In genomic region chr17:72590882-72591499, GRCh38 we compare ENCODE assay signal across 9 cellular contexts.
DNase-seq lines count a peak whose midpoint lies in the region; ATAC-seq and TF ChIP-seq lines count a peak whose summit lies in the region.
"Had no signal": no experiment of that assay in that cellular context is flagged by ENCODE, and none has a peak within 500 bp of the region (broad histone marks: within the 10 kb centered on the region; RNA-seq: fewer than 3 reads in every experiment).

No MANE protein-coding gene starts in this region.

- H3K4me1 Mint-ChIP-seq in activated CD4-positive, alpha-beta T cell treated with anti-CD3 and anti-CD28 coated beads, Interleukin-2, amount 10 ng/mL, durations not matched to agents 7 days and 5 days = peaks cover 44% of the 10 kb centered on the region
- peaks cover 40% of the 10 kb centered on the region for H3K4me1 Mint-ChIP-seq in WTC11
- peaks cover 14% of the 10 kb centered on the region for H3K4me1 Mint-ChIP-seq in glutamatergic neuron (ENCODE audit: low read depth, unreplicated experiment)
- peaks cover 13 to 19% of the 10 kb centered on the region in 2 donors for H3K4me1 Mint-ChIP-seq in stimulated activated naive B cell treated with anti-CD40 and anti-IgM and Interleukin-4, amounts not matched to agents 10 μg/mL and 1 μg/mL and 100 μg/mL, for 72 hours

- no peak for ATAC-seq in WTC11
- ATAC-seq in stimulated activated naive B cell treated with anti-CD40 and anti-IgM and Interleukin-4, amounts not matched to agents 10 μg/mL and 1 μg/mL and 100 μg/mL, for 72 hours (replicated peaks) = peak in 1 of 2 donors; percentile 10

- DNase-seq in activated CD4-positive, alpha-beta T cell treated with anti-CD3 and anti-CD28 coated beads, Interleukin-2, amount 10 ng/mL, durations not matched to agents 7 days and 5 days = no peak
- DNase-seq in activated CD4-positive, alpha-beta T cell treated with anti-CD3 and anti-CD28 coated beads, Interleukin-2, amount 50 U/mL, for 1 hour = no peak
- DNase-seq in WTC11 (ENCODE audit: low spot score) (no peak), glutamatergic neuron (no peak), AG08396 (ENCODE audit: low spot score) (no peak), HEK293T (ENCODE audit: extremely low spot score) (no peak)
- no peak for DNase-seq in stimulated activated naive B cell treated with anti-CD40 and anti-IgM and Interleukin-4, amounts not matched to agents 10 μg/mL and 1 μg/mL and 100 μg/mL, for 72 hours
- no peak for DNase-seq in activated CD4-positive, CD25-positive, alpha-beta regulatory T cell (lab: John Stamatoyannopoulos, UW)
- DNase-seq: uterus had no signal

- H3K27ac Mint-ChIP-seq in activated CD4-positive, alpha-beta T cell treated with anti-CD3 and anti-CD28 coated beads, Interleukin-2, amount 10 ng/mL, durations not matched to agents 7 days and 5 days = no peak overlapping the region
- H3K27ac Mint-ChIP-seq in WTC11 (no peak overlapping the region), glutamatergic neuron (ENCODE audit: unreplicated experiment) (no peak overlapping the region)
- H3K27ac Mint-ChIP-seq in stimulated activated naive B cell treated with anti-CD40 and anti-IgM and Interleukin-4, amounts not matched to agents 10 μg/mL and 1 μg/mL and 100 μg/mL, for 72 hours = no peak overlapping the region

- H3K9me3 Mint-ChIP-seq in activated CD4-positive, alpha-beta T cell treated with anti-CD3 and anti-CD28 coated beads, Interleukin-2, amount 10 ng/mL, durations not matched to agents 7 days and 5 days = no peaks in the 10 kb centered on the region
- H3K9me3 Mint-ChIP-seq in WTC11 (no peaks in the 10 kb centered on the region), glutamatergic neuron (ENCODE audit: unreplicated experiment) (peaks cover 4% of the 10 kb centered on the region)
- peaks cover 3 to 4% of the 10 kb centered on the region in 2 donors for H3K9me3 Mint-ChIP-seq in stimulated activated naive B cell treated with anti-CD40 and anti-IgM and Interleukin-4, amounts not matched to agents 10 μg/mL and 1 μg/mL and 100 μg/mL, for 72 hours

- no peaks in the 10 kb centered on the region for H3K36me3 Mint-ChIP-seq in activated CD4-positive, alpha-beta T cell treated with anti-CD3 and anti-CD28 coated beads, Interleukin-2, amount 10 ng/mL, durations not matched to agents 7 days and 5 days (ENCODE audit: low read depth)
- H3K36me3 Mint-ChIP-seq in WTC11 = no peaks in the 10 kb centered on the region
- peaks cover 4% of the 10 kb centered on the region for H3K36me3 Mint-ChIP-seq in glutamatergic neuron (ENCODE audit: unreplicated experiment)
- H3K36me3 Mint-ChIP-seq in stimulated activated naive B cell treated with anti-CD40 and anti-IgM and Interleukin-4, amounts not matched to agents 10 μg/mL and 1 μg/mL and 100 μg/mL, for 72 hours = no peaks in the 10 kb centered on the region

- TF ChIP-seq CTCF in WTC11 (IDR thresholded peaks at IDR 0.05) = no peak
- no peak for TF ChIP-seq CTCF in glutamatergic neuron (IDR thresholded peaks at IDR 0.05; ENCODE audit: partially characterized antibody, unreplicated experiment)

- H3K4me3 Mint-ChIP-seq in activated CD4-positive, alpha-beta T cell treated with anti-CD3 and anti-CD28 coated beads, Interleukin-2, amount 10 ng/mL, durations not matched to agents 7 days and 5 days = peak overlapping the region; percentile 79
- peak overlapping the region; percentile 84 for H3K4me3 Mint-ChIP-seq in WTC11
- peak overlapping the region; percentile 97 for H3K4me3 Mint-ChIP-seq in glutamatergic neuron (ENCODE audit: unreplicated experiment)
- peak overlapping the region; percentile 58 to 78 for H3K4me3 Mint-ChIP-seq in stimulated activated naive B cell treated with anti-CD40 and anti-IgM and Interleukin-4, amounts not matched to agents 10 μg/mL and 1 μg/mL and 100 μg/mL, for 72 hours

- POLR2A ChIA-PET in activated CD4-positive, alpha-beta T cell treated with anti-CD3 and anti-CD28 coated beads, Interleukin-2, amount 10 ng/mL, durations not matched to agents 7 days and 5 days (lab: Charles Lee) = no interaction called here
- POLR2A ChIA-PET in WTC11 (lab: Charles Lee) = interaction anchor here (0.6 to 1.0 kb wide), 3 partner anchors 12 to 469 kb away, joined by 3 to 10 read pairs (median 4); no protein-coding TSS in a partner anchor
- POLR2A ChIA-PET in HEK293T (lab: Yijun Ruan, JAX) = interaction anchor here (2.2 kb wide), 1 partner anchor 11 kb away, joined by 15 read pairs; no protein-coding TSS in a partner anchor

- CTCF ChIA-PET in activated CD4-positive, alpha-beta T cell treated with anti-CD3 and anti-CD28 coated beads, Interleukin-2, amount 10 ng/mL, durations not matched to agents 7 days and 5 days (lab: Charles Lee) = no interaction called here
- CTCF ChIA-PET in WTC11 (lab: Charles Lee) = interaction anchor here (0.9 to 2.7 kb wide), 4 partner anchors 12 to 134 kb away, joined by 6 to 28 read pairs (median 8); no protein-coding TSS in a partner anchor
- CTCF ChIA-PET in HEK293T (lab: Yijun Ruan, JAX) = interaction anchor here (1.0 kb wide), 1 partner anchor 12 kb away, joined by 3 read pairs; no protein-coding TSS in a partner anchor

- peaks cover 58% of the 10 kb centered on the region for H3K27me3 Mint-ChIP-seq in activated CD4-positive, alpha-beta T cell treated with anti-CD3 and anti-CD28 coated beads, Interleukin-2, amount 10 ng/mL, durations not matched to agents 7 days and 5 days
- H3K27me3 Mint-ChIP-seq in WTC11 (ENCODE audit: low read depth) (peaks cover 53% of the 10 kb centered on the region), glutamatergic neuron (ENCODE audit: unreplicated experiment) (peaks cover 9% of the 10 kb centered on the region)
- peaks cover 57 to 71% of the 10 kb centered on the region in 2 donors for H3K27me3 Mint-ChIP-seq in stimulated activated naive B cell treated with anti-CD40 and anti-IgM and Interleukin-4, amounts not matched to agents 10 μg/mL and 1 μg/mL and 100 μg/mL, for 72 hours

TF ChIP-seq in WTC11, 78 proteins besides CTCF, POLR2A, EP300 and RAD21 (continues in another document):
- TF ChIP-seq NFE2L1 (CRISPR knock-in tag; IDR thresholded peaks at IDR 0.05) (no peak), E2F1 (CRISPR knock-in tag; IDR thresholded peaks at IDR 0.05) (no peak), RORB (CRISPR knock-in tag; IDR thresholded peaks at IDR 0.05) (no peak)

TF ChIP-seq in HEK293T, 16 proteins besides CTCF, POLR2A, EP300 and RAD21:
- TF ChIP-seq SUZ12 (IDR thresholded peaks at IDR 0.05) = no peak
- TF ChIP-seq TARDBP (IDR thresholded peaks at IDR 0.05) = no peak
- TF ChIP-seq L3MBTL2 (conservative IDR thresholded peaks at IDR 0.05) = no peak
- no peak for TF ChIP-seq NFRKB (IDR thresholded peaks at IDR 0.05)
- no peak for TF ChIP-seq FOXM1 (IDR thresholded peaks at IDR 0.05; ENCODE audit: borderline replicate concordance)
